20 cellular contexts compared by ENCODE assay signal in the genomic region with DNA sequence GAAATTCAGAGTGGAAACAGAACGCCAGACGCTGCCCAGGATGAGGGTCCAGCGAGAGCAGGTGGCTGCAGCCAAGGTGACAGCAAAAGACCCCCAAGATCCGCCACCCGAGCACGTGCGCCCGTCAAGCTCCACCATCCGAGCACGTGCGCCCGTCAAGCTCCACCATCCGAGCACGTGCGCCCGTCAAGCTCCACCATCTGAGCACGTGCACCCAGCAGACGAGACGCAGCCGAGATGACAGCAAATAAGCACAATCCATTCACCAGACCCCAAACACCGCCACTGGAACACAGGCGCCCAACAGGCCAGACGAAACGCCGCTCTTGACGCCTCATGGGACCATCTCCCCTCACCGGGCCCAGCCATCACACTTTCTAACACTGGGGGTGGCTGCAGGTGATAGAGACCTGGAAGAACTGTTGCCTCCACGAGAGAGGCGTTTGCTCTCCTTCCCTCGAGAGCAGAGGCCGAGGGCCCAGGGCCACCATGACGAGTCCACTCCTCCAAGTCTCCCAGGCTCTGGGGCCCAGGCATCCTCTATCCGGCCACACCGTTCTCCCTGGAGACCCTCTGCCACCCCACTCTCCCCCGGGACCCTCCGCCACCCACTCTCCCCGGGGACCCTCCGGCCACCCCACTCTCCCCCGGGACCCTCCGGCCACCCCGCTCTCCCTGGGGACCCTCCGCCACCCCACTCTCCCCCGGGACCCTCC.
"Had no signal": no experiment of that assay in that cellular context is flagged by ENCODE, and none has a peak within 500 bp of the region (broad histone marks: within the 10 kb centered on the region; RNA-seq: fewer than 3 reads in every experiment).

No MANE protein-coding gene starts in this region.

- H3K27ac Mint-ChIP-seq: activated naive CD4-positive, alpha-beta T cell treated with anti-CD3 and anti-CD28 coated beads for 36 hours; activated naive CD8-positive, alpha-beta T cell treated with anti-CD3 and anti-CD28 coated beads, Interleukin-2, amount 10 ng/mL, durations not matched to agents 7 days and 5 days; activated T-cell treated with anti-CD3 and anti-CD28 coated beads, Interleukin-2, amount 50 U/mL, for 24 hours; activated T-helper 2 cell treated with anti-CD3 and anti-CD28 coated beads, Interferon-gamma antibody, Interleukin-2, Interleukin-4, amounts not matched to agents 10 μg/mL and 5 μg/mL and 100 μg/mL, durations not matched to agents 14 hours and 24 hours and 36 hours; naive B cell; stimulated activated naive CD8-positive, alpha-beta T cell treated with anti-CD3 and anti-CD28 coated beads, Interleukin-15, Interleukin-2, amounts not matched to agents 100 ng/mL and 50 ng/mL, for 24 hours had no signal

- H2AFZ ChIP-seq: hepatocyte had no signal

- H3K4me2 ChIP-seq: hepatocyte had no signal

- H3K4me1 ChIP-seq: tibial artery had no signal

- H3K27ac ChIP-seq: hepatocyte, tibial artery had no signal

- H3K4me3 Mint-ChIP-seq: activated naive CD4-positive, alpha-beta T cell treated with anti-CD3 and anti-CD28 coated beads for 36 hours; activated naive CD8-positive, alpha-beta T cell treated with anti-CD3 and anti-CD28 coated beads, Interleukin-2, amount 10 ng/mL, durations not matched to agents 7 days and 5 days; activated T-cell treated with anti-CD3 and anti-CD28 coated beads, Interleukin-2, amount 50 U/mL, for 24 hours; naive B cell; stimulated activated naive CD8-positive, alpha-beta T cell treated with anti-CD3 and anti-CD28 coated beads, Interleukin-15, Interleukin-2, amounts not matched to agents 100 ng/mL and 50 ng/mL, for 24 hours had no signal

- H3K4me3 ChIP-seq: hepatocyte, tibial artery had no signal

- H3K4me1 Mint-ChIP-seq: activated naive CD8-positive, alpha-beta T cell treated with anti-CD3 and anti-CD28 coated beads, Interleukin-2, amount 10 ng/mL, durations not matched to agents 7 days and 5 days had no signal

- H3K79me2 ChIP-seq: hepatocyte had no signal

- H3K36me3 Mint-ChIP-seq: activated naive CD8-positive, alpha-beta T cell treated with anti-CD3 and anti-CD28 coated beads, Interleukin-2, amount 10 ng/mL, durations not matched to agents 7 days and 5 days had no signal

- H3K36me3 ChIP-seq: tibial artery had no signal

- DNase-seq: activated CD4-positive, alpha-beta T cell treated with anti-CD3 and anti-CD28 coated beads, Interleukin-2, amount 50 U/mL, for 4 hours; activated CD8-positive, alpha-beta memory T cell treated with anti-CD3 and anti-CD28 coated beads for 24 hours; activated CD8-positive, alpha-beta memory T cell treated with anti-CD3 and anti-CD28 coated beads, Interleukin-2, amount 50 U/mL, for 4 hours; activated naive CD4-positive, alpha-beta T cell treated with anti-CD3 and anti-CD28 coated beads for 36 hours; activated naive CD8-positive, alpha-beta T cell treated with anti-CD3 and anti-CD28 coated beads, Interleukin-2, amount 10 ng/mL, durations not matched to agents 7 days and 5 days; activated T-cell treated with anti-CD3 and anti-CD28 coated beads, Interleukin-2, amount 50 U/mL, for 24 hours; amygdala; cerebellar nuclear complex; cortex of kidney; erythroblast; foreskin fibroblast; naive B cell; occipital lobe; stimulated activated CD4-positive, alpha-beta T cell treated with anti-CD3 and anti-CD28 coated beads, Interleukin-4, amount 100 ng/mL, for 24 hours; T-helper 1 cell; T-helper 9 cell had no signal

- H3K9me3 ChIP-seq: tibial artery had no signal
